Comparison of ENCODE assay signal across 1 cellular context in the genomic region with DNA sequence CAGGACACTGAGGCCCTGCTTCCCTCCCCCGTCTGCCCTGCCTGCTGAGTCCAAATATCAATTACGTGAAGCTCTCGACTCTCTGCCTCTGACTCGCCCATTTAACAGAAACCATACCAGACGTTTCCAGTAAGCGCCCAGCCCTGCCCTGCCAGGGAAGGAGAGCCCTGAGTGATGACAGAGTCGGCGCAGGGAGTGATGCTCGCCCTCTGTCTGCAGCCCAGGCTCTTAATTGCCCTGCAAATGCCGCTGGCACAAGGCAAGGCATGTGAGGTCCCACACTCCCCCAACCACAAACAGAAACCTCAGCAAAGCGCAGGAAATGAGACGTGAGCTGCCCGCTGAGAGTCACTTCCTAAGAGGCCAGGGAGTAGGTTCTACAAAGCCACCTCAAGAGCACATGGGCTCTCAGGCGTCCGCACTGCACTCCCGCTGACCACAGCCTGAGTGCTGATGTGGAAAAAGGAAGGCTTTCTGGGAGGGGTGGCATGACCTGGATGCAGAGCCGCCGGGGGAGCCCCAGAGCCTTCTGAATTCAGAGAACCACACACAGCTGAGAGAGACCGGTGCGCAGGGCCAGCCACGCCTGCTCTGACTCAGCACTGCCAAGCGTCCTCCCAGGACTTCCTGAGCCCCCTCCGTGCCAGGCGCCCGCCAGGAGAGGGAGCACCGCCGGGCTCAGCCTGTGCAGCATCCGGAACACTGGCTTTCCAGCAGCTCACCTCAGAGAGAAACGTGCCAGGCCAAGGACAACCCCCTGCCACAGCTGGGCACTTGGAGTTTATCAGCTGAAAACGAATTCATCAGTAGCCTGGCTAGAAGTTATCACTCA.
TF ChIP-seq lines count a peak whose summit lies in the region.

No MANE protein-coding gene starts in this region.

TF ChIP-seq in K562, 482 proteins besides CTCF, POLR2A, EP300 and RAD21 (continued from another document and continues in another):
- TF ChIP-seq TAF9B (IDR thresholded peaks at IDR 0.05; ENCODE audit: partially characterized antibody): peak; percentile 66
- TF ChIP-seq, protein P1, sequence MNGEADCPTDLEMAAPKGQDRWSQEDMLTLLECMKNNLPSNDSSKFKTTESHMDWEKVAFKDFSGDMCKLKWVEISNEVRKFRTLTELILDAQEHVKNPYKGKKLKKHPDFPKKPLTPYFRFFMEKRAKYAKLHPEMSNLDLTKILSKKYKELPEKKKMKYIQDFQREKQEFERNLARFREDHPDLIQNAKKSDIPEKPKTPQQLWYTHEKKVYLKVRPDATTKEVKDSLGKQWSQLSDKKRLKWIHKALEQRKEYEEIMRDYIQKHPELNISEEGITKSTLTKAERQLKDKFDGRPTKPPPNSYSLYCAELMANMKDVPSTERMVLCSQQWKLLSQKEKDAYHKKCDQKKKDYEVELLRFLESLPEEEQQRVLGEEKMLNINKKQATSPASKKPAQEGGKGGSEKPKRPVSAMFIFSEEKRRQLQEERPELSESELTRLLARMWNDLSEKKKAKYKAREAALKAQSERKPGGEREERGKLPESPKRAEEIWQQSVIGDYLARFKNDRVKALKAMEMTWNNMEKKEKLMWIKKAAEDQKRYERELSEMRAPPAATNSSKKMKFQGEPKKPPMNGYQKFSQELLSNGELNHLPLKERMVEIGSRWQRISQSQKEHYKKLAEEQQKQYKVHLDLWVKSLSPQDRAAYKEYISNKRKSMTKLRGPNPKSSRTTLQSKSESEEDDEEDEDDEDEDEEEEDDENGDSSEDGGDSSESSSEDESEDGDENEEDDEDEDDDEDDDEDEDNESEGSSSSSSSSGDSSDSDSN (IDR thresholded peaks at IDR 0.05; ENCODE audit: borderline replicate concordance in 1 of 2, low read depth in 2 of 2, low read length in 2 of 2): 0 out of 4 replicates have a peak, but pooled peaks of 1 of the 2 experiments have one; percentile 21
- no peak for TF ChIP-seq KDM2B (CRISPR knock-in tag; IDR thresholded peaks at IDR 0.05)
- no peak for TF ChIP-seq ZNF57 (CRISPR knock-in tag; IDR thresholded peaks at IDR 0.05)
- TF ChIP-seq ZNF766 (CRISPR knock-in tag; conservative IDR thresholded peaks at IDR 0.05): peak; percentile 59; the same call in 1 of the 2 replicates
- TF ChIP-seq, protein P2, sequence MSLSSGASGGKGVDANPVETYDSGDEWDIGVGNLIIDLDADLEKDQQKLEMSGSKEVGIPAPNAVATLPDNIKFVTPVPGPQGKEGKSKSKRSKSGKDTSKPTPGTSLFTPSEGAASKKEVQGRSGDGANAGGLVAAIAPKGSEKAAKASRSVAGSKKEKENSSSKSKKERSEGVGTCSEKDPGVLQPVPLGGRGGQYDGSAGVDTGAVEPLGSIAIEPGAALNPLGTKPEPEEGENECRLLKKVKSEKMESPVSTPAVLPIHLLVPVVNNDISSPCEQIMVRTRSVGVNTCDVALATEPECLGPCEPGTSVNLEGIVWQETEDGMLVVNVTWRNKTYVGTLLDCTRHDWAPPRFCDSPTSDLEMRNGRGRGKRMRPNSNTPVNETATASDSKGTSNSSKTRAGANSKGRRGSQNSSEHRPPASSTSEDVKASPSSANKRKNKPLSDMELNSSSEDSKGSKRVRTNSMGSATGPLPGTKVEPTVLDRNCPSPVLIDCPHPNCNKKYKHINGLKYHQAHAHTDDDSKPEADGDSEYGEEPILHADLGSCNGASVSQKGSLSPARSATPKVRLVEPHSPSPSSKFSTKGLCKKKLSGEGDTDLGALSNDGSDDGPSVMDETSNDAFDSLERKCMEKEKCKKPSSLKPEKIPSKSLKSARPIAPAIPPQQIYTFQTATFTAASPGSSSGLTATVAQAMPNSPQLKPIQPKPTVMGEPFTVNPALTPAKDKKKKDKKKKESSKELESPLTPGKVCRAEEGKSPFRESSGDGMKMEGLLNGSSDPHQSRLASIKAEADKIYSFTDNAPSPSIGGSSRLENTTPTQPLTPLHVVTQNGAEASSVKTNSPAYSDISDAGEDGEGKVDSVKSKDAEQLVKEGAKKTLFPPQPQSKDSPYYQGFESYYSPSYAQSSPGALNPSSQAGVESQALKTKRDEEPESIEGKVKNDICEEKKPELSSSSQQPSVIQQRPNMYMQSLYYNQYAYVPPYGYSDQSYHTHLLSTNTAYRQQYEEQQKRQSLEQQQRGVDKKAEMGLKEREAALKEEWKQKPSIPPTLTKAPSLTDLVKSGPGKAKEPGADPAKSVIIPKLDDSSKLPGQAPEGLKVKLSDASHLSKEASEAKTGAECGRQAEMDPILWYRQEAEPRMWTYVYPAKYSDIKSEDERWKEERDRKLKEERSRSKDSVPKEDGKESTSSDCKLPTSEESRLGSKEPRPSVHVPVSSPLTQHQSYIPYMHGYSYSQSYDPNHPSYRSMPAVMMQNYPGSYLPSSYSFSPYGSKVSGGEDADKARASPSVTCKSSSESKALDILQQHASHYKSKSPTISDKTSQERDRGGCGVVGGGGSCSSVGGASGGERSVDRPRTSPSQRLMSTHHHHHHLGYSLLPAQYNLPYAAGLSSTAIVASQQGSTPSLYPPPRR (CRISPR knock-in tag; IDR thresholded peaks at IDR 0.05; ENCODE audit: borderline replicate concordance): no peak
- peak; percentile 58 for TF ChIP-seq ZFP36 (IDR thresholded peaks at IDR 0.05; ENCODE audit: low read depth, low read length, partially characterized antibody)
- TF ChIP-seq ZNF232 (CRISPR knock-in tag; IDR thresholded peaks at IDR 0.05): no peak
- peak; percentile 26; the same call in 1 of the 2 replicates for TF ChIP-seq ATF7 (IDR thresholded peaks at IDR 0.05)
- peak; percentile 91 for TF ChIP-seq MYC (IDR thresholded peaks at IDR 0.05; ENCODE audit: low read depth, low read length)
- no peak for TF ChIP-seq MYC (CRISPR knock-in tag; IDR thresholded peaks at IDR 0.05; ENCODE audit: borderline replicate concordance, low read depth)
- TF ChIP-seq, protein P3, sequence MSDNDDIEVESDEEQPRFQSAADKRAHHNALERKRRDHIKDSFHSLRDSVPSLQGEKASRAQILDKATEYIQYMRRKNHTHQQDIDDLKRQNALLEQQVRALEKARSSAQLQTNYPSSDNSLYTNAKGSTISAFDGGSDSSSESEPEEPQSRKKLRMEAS (CRISPR knock-in tag; IDR thresholded peaks at IDR 0.05): peak; percentile 92
- TF ChIP-seq SPI1 (IDR thresholded peaks at IDR 0.05; ENCODE audit: borderline replicate concordance, low read depth, low read length): peak; percentile 30; the same call in 1 of the 2 replicates
- no peak for TF ChIP-seq PHTF2 (CRISPR knock-in tag; IDR thresholded peaks at IDR 0.05)
- TF ChIP-seq, protein P4, sequence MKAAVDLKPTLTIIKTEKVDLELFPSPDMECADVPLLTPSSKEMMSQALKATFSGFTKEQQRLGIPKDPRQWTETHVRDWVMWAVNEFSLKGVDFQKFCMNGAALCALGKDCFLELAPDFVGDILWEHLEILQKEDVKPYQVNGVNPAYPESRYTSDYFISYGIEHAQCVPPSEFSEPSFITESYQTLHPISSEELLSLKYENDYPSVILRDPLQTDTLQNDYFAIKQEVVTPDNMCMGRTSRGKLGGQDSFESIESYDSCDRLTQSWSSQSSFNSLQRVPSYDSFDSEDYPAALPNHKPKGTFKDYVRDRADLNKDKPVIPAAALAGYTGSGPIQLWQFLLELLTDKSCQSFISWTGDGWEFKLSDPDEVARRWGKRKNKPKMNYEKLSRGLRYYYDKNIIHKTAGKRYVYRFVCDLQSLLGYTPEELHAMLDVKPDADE (conservative IDR thresholded peaks at IDR 0.05; ENCODE audit: control insufficient read depth, low read depth, low read length): peak; percentile 81; the same call in 1 of the 2 replicates
- peak; percentile 59; the same call in 1 of the 2 replicates for TF ChIP-seq XRCC5 (IDR thresholded peaks at IDR 0.05; ENCODE audit: low read depth, low read length)
- TF ChIP-seq ZNF316 (IDR thresholded peaks at IDR 0.05): peak; percentile 84
- TF ChIP-seq, protein P5, sequence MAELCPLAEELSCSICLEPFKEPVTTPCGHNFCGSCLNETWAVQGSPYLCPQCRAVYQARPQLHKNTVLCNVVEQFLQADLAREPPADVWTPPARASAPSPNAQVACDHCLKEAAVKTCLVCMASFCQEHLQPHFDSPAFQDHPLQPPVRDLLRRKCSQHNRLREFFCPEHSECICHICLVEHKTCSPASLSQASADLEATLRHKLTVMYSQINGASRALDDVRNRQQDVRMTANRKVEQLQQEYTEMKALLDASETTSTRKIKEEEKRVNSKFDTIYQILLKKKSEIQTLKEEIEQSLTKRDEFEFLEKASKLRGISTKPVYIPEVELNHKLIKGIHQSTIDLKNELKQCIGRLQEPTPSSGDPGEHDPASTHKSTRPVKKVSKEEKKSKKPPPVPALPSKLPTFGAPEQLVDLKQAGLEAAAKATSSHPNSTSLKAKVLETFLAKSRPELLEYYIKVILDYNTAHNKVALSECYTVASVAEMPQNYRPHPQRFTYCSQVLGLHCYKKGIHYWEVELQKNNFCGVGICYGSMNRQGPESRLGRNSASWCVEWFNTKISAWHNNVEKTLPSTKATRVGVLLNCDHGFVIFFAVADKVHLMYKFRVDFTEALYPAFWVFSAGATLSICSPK (IDR thresholded peaks at IDR 0.05; ENCODE audit: borderline replicate concordance): peak; percentile 66; the same call in 1 of the 2 replicates
- TF ChIP-seq NEUROD1 (IDR thresholded peaks at IDR 0.05; ENCODE audit: borderline replicate concordance, low read depth, low read length, partially characterized antibody): peak; percentile 36
- no peak for TF ChIP-seq CSDE1 (IDR thresholded peaks at IDR 0.05)
- TF ChIP-seq, protein P6, sequence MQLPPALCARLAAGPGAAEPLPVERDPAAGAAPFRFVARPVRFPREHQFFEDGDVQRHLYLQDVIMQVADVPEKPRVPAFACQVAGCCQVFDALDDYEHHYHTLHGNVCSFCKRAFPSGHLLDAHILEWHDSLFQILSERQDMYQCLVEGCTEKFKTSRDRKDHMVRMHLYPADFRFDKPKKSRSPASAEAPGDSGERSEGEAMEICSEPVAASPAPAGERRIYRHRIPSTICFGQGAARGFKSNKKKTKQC (CRISPR knock-in tag; IDR thresholded peaks at IDR 0.05): peak; percentile 40; the same call in 1 of the 2 replicates
- TF ChIP-seq BRD4 (IDR thresholded peaks at IDR 0.05): peak; percentile 19; the same call in 1 of the 2 replicates
- TF ChIP-seq, protein P7, sequence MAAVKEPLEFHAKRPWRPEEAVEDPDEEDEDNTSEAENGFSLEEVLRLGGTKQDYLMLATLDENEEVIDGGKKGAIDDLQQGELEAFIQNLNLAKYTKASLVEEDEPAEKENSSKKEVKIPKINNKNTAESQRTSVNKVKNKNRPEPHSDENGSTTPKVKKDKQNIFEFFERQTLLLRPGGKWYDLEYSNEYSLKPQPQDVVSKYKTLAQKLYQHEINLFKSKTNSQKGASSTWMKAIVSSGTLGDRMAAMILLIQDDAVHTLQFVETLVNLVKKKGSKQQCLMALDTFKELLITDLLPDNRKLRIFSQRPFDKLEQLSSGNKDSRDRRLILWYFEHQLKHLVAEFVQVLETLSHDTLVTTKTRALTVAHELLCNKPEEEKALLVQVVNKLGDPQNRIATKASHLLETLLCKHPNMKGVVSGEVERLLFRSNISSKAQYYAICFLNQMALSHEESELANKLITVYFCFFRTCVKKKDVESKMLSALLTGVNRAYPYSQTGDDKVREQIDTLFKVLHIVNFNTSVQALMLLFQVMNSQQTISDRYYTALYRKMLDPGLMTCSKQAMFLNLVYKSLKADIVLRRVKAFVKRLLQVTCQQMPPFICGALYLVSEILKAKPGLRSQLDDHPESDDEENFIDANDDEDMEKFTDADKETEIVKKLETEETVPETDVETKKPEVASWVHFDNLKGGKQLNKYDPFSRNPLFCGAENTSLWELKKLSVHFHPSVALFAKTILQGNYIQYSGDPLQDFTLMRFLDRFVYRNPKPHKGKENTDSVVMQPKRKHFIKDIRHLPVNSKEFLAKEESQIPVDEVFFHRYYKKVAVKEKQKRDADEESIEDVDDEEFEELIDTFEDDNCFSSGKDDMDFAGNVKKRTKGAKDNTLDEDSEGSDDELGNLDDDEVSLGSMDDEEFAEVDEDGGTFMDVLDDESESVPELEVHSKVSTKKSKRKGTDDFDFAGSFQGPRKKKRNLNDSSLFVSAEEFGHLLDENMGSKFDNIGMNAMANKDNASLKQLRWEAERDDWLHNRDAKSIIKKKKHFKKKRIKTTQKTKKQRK (IDR thresholded peaks at IDR 0.05; ENCODE audit: borderline replicate concordance, low read depth, low read length): no peak
- TF ChIP-seq ILF3 (IDR thresholded peaks at IDR 0.05; ENCODE audit: borderline replicate concordance): no peak
- TF ChIP-seq PHF21A (IDR thresholded peaks at IDR 0.05; ENCODE audit: borderline replicate concordance, low read depth): no peak
- TF ChIP-seq KAT2B (IDR thresholded peaks at IDR 0.05; ENCODE audit: low read depth, low read length): no peak
- 0 out of 4 replicates have a peak, but pooled peaks of 1 of the 2 experiments have one; percentile 56 for TF ChIP-seq RCOR1 (IDR thresholded peaks at IDR 0.05; ENCODE audit: borderline replicate concordance in 1 of 2, low read depth in 2 of 2, low read length in 2 of 2)
- TF ChIP-seq, protein P8, sequence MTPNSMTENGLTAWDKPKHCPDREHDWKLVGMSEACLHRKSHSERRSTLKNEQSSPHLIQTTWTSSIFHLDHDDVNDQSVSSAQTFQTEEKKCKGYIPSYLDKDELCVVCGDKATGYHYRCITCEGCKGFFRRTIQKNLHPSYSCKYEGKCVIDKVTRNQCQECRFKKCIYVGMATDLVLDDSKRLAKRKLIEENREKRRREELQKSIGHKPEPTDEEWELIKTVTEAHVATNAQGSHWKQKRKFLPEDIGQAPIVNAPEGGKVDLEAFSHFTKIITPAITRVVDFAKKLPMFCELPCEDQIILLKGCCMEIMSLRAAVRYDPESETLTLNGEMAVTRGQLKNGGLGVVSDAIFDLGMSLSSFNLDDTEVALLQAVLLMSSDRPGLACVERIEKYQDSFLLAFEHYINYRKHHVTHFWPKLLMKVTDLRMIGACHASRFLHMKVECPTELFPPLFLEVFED (CRISPR knock-in tag; conservative IDR thresholded peaks at IDR 0.05): no peak
- TF ChIP-seq CEBPB (tag; IDR thresholded peaks at IDR 0.05): no peak
- no peak for TF ChIP-seq ZFX (CRISPR knock-in tag; IDR thresholded peaks at IDR 0.05)
- TF ChIP-seq ARNT (IDR thresholded peaks at IDR 0.05): no peak
- TF ChIP-seq, protein P9, sequence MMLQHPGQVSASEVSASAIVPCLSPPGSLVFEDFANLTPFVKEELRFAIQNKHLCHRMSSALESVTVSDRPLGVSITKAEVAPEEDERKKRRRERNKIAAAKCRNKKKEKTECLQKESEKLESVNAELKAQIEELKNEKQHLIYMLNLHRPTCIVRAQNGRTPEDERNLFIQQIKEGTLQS (IDR thresholded peaks at IDR 0.05): peak; percentile 69
- TF ChIP-seq, protein P9 (CRISPR knock-in tag; conservative IDR thresholded peaks at IDR 0.05): 0 out of 2 replicates have a peak, but pooled peaks have one; percentile 38
- 0 out of 2 replicates have a peak, but pooled peaks have one; percentile 13 for TF ChIP-seq SP1 (CRISPR knock-in tag; IDR thresholded peaks at IDR 0.05)
- TF ChIP-seq, protein P10, sequence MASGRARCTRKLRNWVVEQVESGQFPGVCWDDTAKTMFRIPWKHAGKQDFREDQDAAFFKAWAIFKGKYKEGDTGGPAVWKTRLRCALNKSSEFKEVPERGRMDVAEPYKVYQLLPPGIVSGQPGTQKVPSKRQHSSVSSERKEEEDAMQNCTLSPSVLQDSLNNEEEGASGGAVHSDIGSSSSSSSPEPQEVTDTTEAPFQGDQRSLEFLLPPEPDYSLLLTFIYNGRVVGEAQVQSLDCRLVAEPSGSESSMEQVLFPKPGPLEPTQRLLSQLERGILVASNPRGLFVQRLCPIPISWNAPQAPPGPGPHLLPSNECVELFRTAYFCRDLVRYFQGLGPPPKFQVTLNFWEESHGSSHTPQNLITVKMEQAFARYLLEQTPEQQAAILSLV (tag; IDR thresholded peaks at IDR 0.05): no peak
- TF ChIP-seq MAFG (tag; conservative IDR thresholded peaks at IDR 0.05): peak; percentile 69
- no peak for TF ChIP-seq ZNF347 (CRISPR knock-in tag; IDR thresholded peaks at IDR 0.05; ENCODE audit: low read depth)
- TF ChIP-seq RBM15 (IDR thresholded peaks at IDR 0.05; ENCODE audit: insufficient read depth, low read length): no peak
